ENCODE assay signal across 21 cellular contexts in genomic region chr16:84508502-84508901, GRCh38. TPM values are rescaled to one million over a fixed set of nuclear protein-coding genes. Genes with fewer than 3 reads are reported as not detected.
DNase-seq lines count a peak whose midpoint lies in the region; ATAC-seq and TF ChIP-seq lines count a peak whose summit lies in the region.
"Had no signal": no experiment of that assay in that cellular context is flagged by ENCODE, and none has a peak within 500 bp of the region (broad histone marks: within the 10 kb centered on the region; RNA-seq: fewer than 3 reads in every experiment).

No MANE protein-coding gene starts in this region.

- peak overlapping the region; percentile 79 for H3K27ac Mint-ChIP-seq in activated naive CD4-positive, alpha-beta T cell treated with anti-CD3 and anti-CD28 coated beads, Interleukin-2, amount 10 ng/mL, durations not matched to agents 7 days and 5 days
- peak overlapping the region in 1 of 2 donors; percentile 69 for H3K27ac Mint-ChIP-seq in activated naive CD4-positive, alpha-beta T cell treated with anti-CD3 and anti-CD28 coated beads, Interleukin-2, amount 50 U/mL, for 72 hours
- H3K27ac Mint-ChIP-seq in activated T-helper 17 cell treated with anti-CD3 and anti-CD28 coated beads, Interleukin-2, amount 50 U/mL, for 72 hours: peak overlapping the region; percentile 74
- H3K27ac Mint-ChIP-seq in stimulated activated effector memory CD8-positive, alpha-beta T cell treated with anti-CD3 and anti-CD28 coated beads, Interleukin-12 subunit alpha, Interleukin-12 subunit beta, amount 100 ng/mL, for 72 hours: peak overlapping the region; percentile 94
- H3K27ac Mint-ChIP-seq: endodermal cell had no signal

- no peaks in the 10 kb centered on the region for H3K27me3 ChIP-seq in H7 (ENCODE audit: control insufficient read depth, insufficient read depth, low read length)
- H3K27me3 ChIP-seq: left lung, neutrophil, SJSA1 had no signal

- CTCF ChIA-PET in activated naive CD4-positive, alpha-beta T cell treated with anti-CD3 and anti-CD28 coated beads, Interleukin-2, amount 10 ng/mL, durations not matched to agents 7 days and 5 days (lab: Charles Lee): interaction anchor here (0.7 to 8.8 kb wide), 11 partner anchors 10 to 231 kb away, joined by 3 to 100 read pairs (median 6); no protein-coding TSS in a partner anchor

- H3K27me3 Mint-ChIP-seq in activated naive CD4-positive, alpha-beta T cell treated with anti-CD3 and anti-CD28 coated beads, Interleukin-2, amount 10 ng/mL, durations not matched to agents 7 days and 5 days: peaks cover 10% of the 10 kb centered on the region
- no peaks in the 10 kb centered on the region for H3K27me3 Mint-ChIP-seq in activated T-helper 17 cell treated with anti-CD3 and anti-CD28 coated beads, Interleukin-2, amount 50 U/mL, for 72 hours

- DNase-seq in activated naive CD4-positive, alpha-beta T cell treated with anti-CD3 and anti-CD28 coated beads, Interleukin-2, amount 10 ng/mL, durations not matched to agents 7 days and 5 days: peak; percentile 62
- no peak for DNase-seq in activated naive CD4-positive, alpha-beta T cell treated with anti-CD3 and anti-CD28 coated beads, Interleukin-2, amount 50 U/mL, for 72 hours (ENCODE audit: low spot score in 2 of 2)
- DNase-seq in GM12865 (ENCODE audit: low read depth) (peak; percentile 35), NCI-H2227 treated with DMSO at 0.1 percent for 48 hours (lab: John Stamatoyannopoulos, UW) (no peak), H7 (no peak)
- no peak for DNase-seq in stimulated activated effector memory CD8-positive, alpha-beta T cell treated with anti-CD3 and anti-CD28 coated beads, Interleukin-12 subunit alpha, Interleukin-12 subunit beta, amount 100 ng/mL, for 72 hours (ENCODE audit: low spot score in 2 of 2)
- DNase-seq: activated CD4-positive, CD25-positive, alpha-beta regulatory T cell treated with anti-CD3 and anti-CD28 coated beads, Interleukin-2, amount 50 U/mL, for 72 hours; EL; endodermal cell; NCI-H1694 treated with DMSO at 0.1 percent for 48 hours; NCI-H774; stimulated activated CD4-positive, alpha-beta T cell treated with anti-CD3 and anti-CD28 coated beads, Interleukin-12 subunit alpha, Interleukin-12 subunit beta, amount 100 ng/mL, for 4 hours; T-helper 9 cell had no signal

- H3K36me3 Mint-ChIP-seq in activated naive CD4-positive, alpha-beta T cell treated with anti-CD3 and anti-CD28 coated beads, Interleukin-2, amount 10 ng/mL, durations not matched to agents 7 days and 5 days: peaks cover 30% of the 10 kb centered on the region
- H3K36me3 Mint-ChIP-seq in activated naive CD4-positive, alpha-beta T cell treated with anti-CD3 and anti-CD28 coated beads, Interleukin-2, amount 50 U/mL, for 72 hours: peaks cover 4 to 14% of the 10 kb centered on the region in 2 donors
- no peaks in the 10 kb centered on the region for H3K36me3 Mint-ChIP-seq in activated T-helper 17 cell treated with anti-CD3 and anti-CD28 coated beads, Interleukin-2, amount 50 U/mL, for 72 hours (ENCODE audit: low read depth)
- peaks cover 25% of the 10 kb centered on the region for H3K36me3 Mint-ChIP-seq in stimulated activated effector memory CD8-positive, alpha-beta T cell treated with anti-CD3 and anti-CD28 coated beads, Interleukin-12 subunit alpha, Interleukin-12 subunit beta, amount 100 ng/mL, for 72 hours

- peak overlapping the region; percentile 22 for H3K4me3 Mint-ChIP-seq in activated naive CD4-positive, alpha-beta T cell treated with anti-CD3 and anti-CD28 coated beads, Interleukin-2, amount 10 ng/mL, durations not matched to agents 7 days and 5 days
- peak overlapping the region; percentile 88 for H3K4me3 Mint-ChIP-seq in activated T-helper 17 cell treated with anti-CD3 and anti-CD28 coated beads, Interleukin-2, amount 50 U/mL, for 72 hours
- H3K4me3 Mint-ChIP-seq in stimulated activated effector memory CD8-positive, alpha-beta T cell treated with anti-CD3 and anti-CD28 coated beads, Interleukin-12 subunit alpha, Interleukin-12 subunit beta, amount 100 ng/mL, for 72 hours: no peak overlapping the region
- H3K4me3 Mint-ChIP-seq: activated T-helper 1 cell treated with anti-CD3 and anti-CD28 coated beads, Interleukin-12 subunit alpha, Interleukin-12 subunit beta, Interleukin-2, Interleukin-4 antibody, amounts not matched to agents 30 ng/mL and 10 ng/mL and 1 ng/mL, durations not matched to agents 14 hours and 24 hours and 36 hours; endodermal cell had no signal

- peaks cover 93% of the 10 kb centered on the region for H3K4me1 Mint-ChIP-seq in activated naive CD4-positive, alpha-beta T cell treated with anti-CD3 and anti-CD28 coated beads, Interleukin-2, amount 10 ng/mL, durations not matched to agents 7 days and 5 days
- peaks cover 19% of the 10 kb centered on the region for H3K4me1 Mint-ChIP-seq in activated T-helper 17 cell treated with anti-CD3 and anti-CD28 coated beads, Interleukin-2, amount 50 U/mL, for 72 hours
- peaks cover 52% of the 10 kb centered on the region for H3K4me1 Mint-ChIP-seq in stimulated activated effector memory CD8-positive, alpha-beta T cell treated with anti-CD3 and anti-CD28 coated beads, Interleukin-12 subunit alpha, Interleukin-12 subunit beta, amount 100 ng/mL, for 72 hours

- ATAC-seq in activated naive CD4-positive, alpha-beta T cell treated with anti-CD3 and anti-CD28 coated beads, Interleukin-2, amount 50 U/mL, for 72 hours: no peak
- ATAC-seq in activated T-helper 17 cell treated with anti-CD3 and anti-CD28 coated beads, Interleukin-2, amount 50 U/mL, for 72 hours (replicated peaks): no peak
- ATAC-seq in stimulated activated effector memory CD8-positive, alpha-beta T cell treated with anti-CD3 and anti-CD28 coated beads, Interleukin-12 subunit alpha, Interleukin-12 subunit beta, amount 100 ng/mL, for 72 hours: no peak
- ATAC-seq in HG03520 (IDR thresholded peaks at IDR 0.05; ENCODE audit: unreplicated experiment): no peak
- ATAC-seq: K562, left lung had no signal

- no peak overlapping the region for H3K4me3 ChIP-seq in GM12865 (ENCODE audit: low read depth, low read length)
- no peak overlapping the region for H3K4me3 ChIP-seq in H7 (ENCODE audit: insufficient read depth, low read depth, low read length)
- H3K4me3 ChIP-seq: K562, left lung, SJSA1, thoracic aorta had no signal

- H3K36me3 ChIP-seq in H7 (replicated peaks; ENCODE audit: control insufficient read depth, insufficient read depth, low read length): no peaks in the 10 kb centered on the region
- H3K36me3 ChIP-seq: left lung, neutrophil, SJSA1, thoracic aorta had no signal

- H3K9me3 Mint-ChIP-seq in activated naive CD4-positive, alpha-beta T cell treated with anti-CD3 and anti-CD28 coated beads, Interleukin-2, amount 10 ng/mL, durations not matched to agents 7 days and 5 days: no peaks in the 10 kb centered on the region
- no peaks in the 10 kb centered on the region for H3K9me3 Mint-ChIP-seq in activated naive CD4-positive, alpha-beta T cell treated with anti-CD3 and anti-CD28 coated beads, Interleukin-2, amount 50 U/mL, for 72 hours
- H3K9me3 Mint-ChIP-seq in activated T-helper 17 cell treated with anti-CD3 and anti-CD28 coated beads, Interleukin-2, amount 50 U/mL, for 72 hours: no peaks in the 10 kb centered on the region
- no peaks in the 10 kb centered on the region for H3K9me3 Mint-ChIP-seq in stimulated activated effector memory CD8-positive, alpha-beta T cell treated with anti-CD3 and anti-CD28 coated beads, Interleukin-12 subunit alpha, Interleukin-12 subunit beta, amount 100 ng/mL, for 72 hours
- H3K9me3 Mint-ChIP-seq: activated T-helper 1 cell treated with anti-CD3 and anti-CD28 coated beads, Interleukin-12 subunit alpha, Interleukin-12 subunit beta, Interleukin-2, Interleukin-4 antibody, amounts not matched to agents 30 ng/mL and 10 ng/mL and 1 ng/mL, durations not matched to agents 14 hours and 24 hours and 36 hours; endodermal cell had no signal

- no peak for TF ChIP-seq CTCF in GM12865 (IDR thresholded peaks at IDR 0.05; ENCODE audit: insufficient read depth, low read depth, low read length, missing control alignments)

RNA-seq across cellular contexts. Expression of gene MEAK7, which starts 4.0 kb away (rescaled TPM):
- total RNA-seq in activated naive CD4-positive, alpha-beta T cell treated with anti-CD3 and anti-CD28 coated beads, Interleukin-2, amount 50 U/mL, for 72 hours: 10 to 100 TPM; 11.2 to 19.0 TPM
- 10 to 100 TPM; 18.5 to 28.5 TPM for total RNA-seq in activated T-helper 17 cell treated with anti-CD3 and anti-CD28 coated beads, Interleukin-2, amount 50 U/mL, for 72 hours
- 9.2 and 11.6 TPM in 2 replicates for total RNA-seq in H7 (2014; rRNA removed; shearing (Covaris generic))

Comparison
In these comparisons a context has a peak if more than half of its experiments do, and no peak if none do; other contexts are left out.
1. DNase-seq: peak in activated naive CD4-positive, alpha-beta T cell treated with anti-CD3 and anti-CD28 coated beads, Interleukin-2, amount 10 ng/mL, durations not matched to agents 7 days and 5 days (single experiment) and GM12865 (single experiment); none in activated naive CD4-positive, alpha-beta T cell treated with anti-CD3 and anti-CD28 coated beads, Interleukin-2, amount 50 U/mL, for 72 hours (0 of 2), stimulated activated effector memory CD8-positive, alpha-beta T cell treated with anti-CD3 and anti-CD28 coated beads, Interleukin-12 subunit alpha, Interleukin-12 subunit beta, amount 100 ng/mL, for 72 hours (0 of 2), NCI-H2227 treated with DMSO at 0.1 percent for 48 hours (single experiment) and H7 (single experiment).